Comparison of ENCODE assay signal across 9 cellular contexts in the genomic region with DNA sequence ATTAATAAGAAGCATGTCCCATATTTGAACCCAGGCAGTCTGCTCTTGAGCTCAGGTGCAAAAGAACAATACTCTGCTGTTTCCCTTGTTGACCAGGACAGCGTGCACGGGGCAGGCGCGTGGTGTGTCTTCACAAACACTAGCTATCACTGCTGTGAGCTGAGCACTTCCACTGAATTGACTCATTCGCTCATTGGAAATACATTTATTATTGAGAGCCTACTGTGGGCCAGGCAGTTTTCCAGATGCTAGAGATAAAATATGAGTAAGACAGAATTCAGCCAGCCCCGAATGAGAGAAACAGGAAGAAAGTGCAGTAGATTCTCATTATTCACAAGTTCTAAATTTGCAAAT. TPM values are rescaled to one million over a fixed set of nuclear protein-coding genes. Genes with fewer than 3 reads are reported as not detected.
A peak's percentile ranks its signal among the peaks of the same experiment; 100 is the strongest.
DNase-seq lines count a peak whose midpoint lies in the region; ATAC-seq and TF ChIP-seq lines count a peak whose summit lies in the region.
"Had no signal": no experiment of that assay in that cellular context is flagged by ENCODE, and none has a peak within 500 bp of the region (broad histone marks: within the 10 kb centered on the region; RNA-seq: fewer than 3 reads in every experiment).

No MANE protein-coding gene starts in this region.

- 94 to 97% methylated on average over 6 of the region's 6 CpGs for WGBS in endodermal cell (ENCODE audit: insufficient coverage in 1 of 2, insufficient read length in 1 of 2), 2 experiments

- H3K27me3 ChIP-seq in DOHH2 (ENCODE audit: control insufficient read depth, low read length) (no peaks in the 10 kb centered on the region), endodermal cell (ENCODE audit: control insufficient read depth, insufficient read depth, low read length, poor library complexity, severe bottlenecking) (no peaks in the 10 kb centered on the region), neural progenitor cell (no peaks in the 10 kb centered on the region)

- H3K9ac ChIP-seq in endodermal cell (ENCODE audit: extremely low read depth, low read length, poor library complexity, severe bottlenecking) (no peak overlapping the region), neural progenitor cell (no peak overlapping the region)

- TF ChIP-seq CTCF in DOHH2 (IDR thresholded peaks at IDR 0.05; ENCODE audit: low read depth, low read length, poor library complexity, severe bottlenecking) (no peak), endodermal cell (conservative IDR thresholded peaks at IDR 0.05) (no peak), neural progenitor cell (IDR thresholded peaks at IDR 0.05) (no peak), omental fat pad (IDR thresholded peaks at IDR 0.05) (no peak)

- H3K4me2 ChIP-seq in DOHH2 (ENCODE audit: low read length) (peak overlapping the region; percentile 99), neural progenitor cell (no peak overlapping the region)

- H3K27me3 Mint-ChIP-seq in endodermal cell (ENCODE audit: insufficient read depth) (no peaks in the 10 kb centered on the region), neural progenitor cell (ENCODE audit: insufficient read depth, low read depth) (peaks cover 6% of the 10 kb centered on the region)

- H3F3A ChIP-seq in DOHH2 (ENCODE audit: control insufficient read depth, insufficient read depth): peaks cover 9% of the 10 kb centered on the region
- peaks cover 14% of the 10 kb centered on the region for H3F3A ChIP-seq in neural progenitor cell (ENCODE audit: low read depth)

- H3K9me3 Mint-ChIP-seq in endodermal cell: no peaks in the 10 kb centered on the region
- H3K9me3 Mint-ChIP-seq in neural progenitor cell: no peaks in the 10 kb centered on the region

- ATAC-seq in omental fat pad (ENCODE audit: low FRiP score) (no peak), HG03025 (IDR thresholded peaks at IDR 0.05; ENCODE audit: low FRiP score, unreplicated experiment) (no peak)

- no peaks in the 10 kb centered on the region for H3K9me3 ChIP-seq in DOHH2 (ENCODE audit: control insufficient read depth, insufficient read depth, low read length)
- no peaks in the 10 kb centered on the region for H3K9me3 ChIP-seq in endodermal cell (ENCODE audit: control insufficient read depth, low read length)
- H3K9me3 ChIP-seq in neural progenitor cell (ENCODE audit: low read depth): no peaks in the 10 kb centered on the region

- H3K4me1 ChIP-seq in DOHH2 (ENCODE audit: control insufficient read depth, low read length) (peaks cover 72% of the 10 kb centered on the region), endodermal cell (ENCODE audit: control insufficient read depth, insufficient read depth, low read length) (no peaks in the 10 kb centered on the region), neural progenitor cell (peaks cover 13% of the 10 kb centered on the region)

- H3K27ac ChIP-seq in DOHH2 (ENCODE audit: low read depth, low read length) (no peak overlapping the region), endodermal cell (ENCODE audit: low read depth, low read length) (no peak overlapping the region), neural progenitor cell (no peak overlapping the region)

- H3K4me3 Mint-ChIP-seq in endodermal cell: peak overlapping the region; percentile 70
- H3K4me3 Mint-ChIP-seq in neural progenitor cell: peak overlapping the region; percentile 66

- H4K20me1 ChIP-seq in DOHH2 (ENCODE audit: control insufficient read depth, insufficient read depth, low read depth, low read length) (no peaks in the 10 kb centered on the region), neural progenitor cell (ENCODE audit: low read depth) (no peaks in the 10 kb centered on the region)

- H3K4me3 ChIP-seq in DOHH2 (ENCODE audit: low read length) (peak overlapping the region; percentile 97), endodermal cell (ENCODE audit: low read length) (peak overlapping the region; percentile 79), neural progenitor cell (no peak overlapping the region)

- H3K79me2 ChIP-seq in DOHH2 (ENCODE audit: control insufficient read depth, low read length): peaks cover 66% of the 10 kb centered on the region
- peaks cover 31% of the 10 kb centered on the region for H3K79me2 ChIP-seq in neural progenitor cell (ENCODE audit: low read depth)

- peaks cover 21% of the 10 kb centered on the region for H3K36me3 ChIP-seq in DOHH2 (ENCODE audit: control insufficient read depth, low read length)
- H3K36me3 ChIP-seq in endodermal cell (ENCODE audit: control insufficient read depth, insufficient read depth, low read length): no peaks in the 10 kb centered on the region
- H3K36me3 ChIP-seq in neural progenitor cell: no peaks in the 10 kb centered on the region

- no peak overlapping the region for H2AFZ ChIP-seq in neural progenitor cell (replicated peaks)

- peaks cover 13% of the 10 kb centered on the region for H3K4me1 Mint-ChIP-seq in endodermal cell
- peaks cover 36% of the 10 kb centered on the region for H3K4me1 Mint-ChIP-seq in neural progenitor cell

- DNase-seq in OCI-M1 (lab: John Stamatoyannopoulos, UW): peak; percentile 15
- DNase-seq in endodermal cell: no peak
- no peak for DNase-seq in neural progenitor cell (ENCODE audit: low spot score)
- DNase-seq in omental fat pad (ENCODE audit: low spot score): no peak
- no peak for DNase-seq in NCI-H748 (lab: John Stamatoyannopoulos, UW; ENCODE audit: unreplicated experiment)
- no peak for DNase-seq in Ammon's horn (ENCODE audit: low spot score)
- DNase-seq: NCI-H2029 treated with DMSO at 0.1 percent for 48 hours had no signal

- H3K9me2 ChIP-seq in DOHH2 (replicated peaks; ENCODE audit: control insufficient read depth, low read length): no peaks in the 10 kb centered on the region

- H3K36me3 Mint-ChIP-seq in endodermal cell (ENCODE audit: low read depth) (no peaks in the 10 kb centered on the region), neural progenitor cell (no peaks in the 10 kb centered on the region)

- H3K27ac Mint-ChIP-seq in endodermal cell: no peak overlapping the region
- no peak overlapping the region for H3K27ac Mint-ChIP-seq in neural progenitor cell

RNA-seq across cellular contexts. Expression of gene CHD9, which starts 1.7 kb away (rescaled TPM):
- total RNA-seq in endodermal cell (10 to 100 TPM; 36.8 to 40.5 TPM), neural progenitor cell (ENCODE audit: low replicate concordance) (52.7 and 86.0 TPM in 2 replicates), omental fat pad (100 to 1,000 TPM in 2 of 4 donors, 10 to 100 TPM in 2; 59.0 to 210 (median 80.4) TPM)
- polyA plus RNA-seq in endodermal cell (2013, experiment 1 of 2): 39.3 TPM
- polyA plus RNA-seq in endodermal cell (2013, experiment 2 of 2): 41.4 TPM

RNA-seq across cellular contexts. Expression of gene CHD9NB, which starts 3.8 kb away (rescaled TPM):
- total RNA-seq in endodermal cell (10 to 100 TPM; 13.1 to 14.9 TPM), neural progenitor cell (ENCODE audit: low replicate concordance) (3.0 and 4.1 TPM in 2 replicates), omental fat pad (1 to 10 TPM in 1 of 4 donors, under 1 TPM in 3; 0.48 to 5.5 (median 0.86) TPM)
- 2.8 TPM for polyA plus RNA-seq in endodermal cell (2013, experiment 1 of 2)
- polyA plus RNA-seq in endodermal cell (2013, experiment 2 of 2): 3.0 TPM
